8 cellular contexts compared by ENCODE assay signal in genomic region chr11:58567889-58568512, GRCh38. TPM values are rescaled to one million over a fixed set of nuclear protein-coding genes. Genes with fewer than 3 reads are reported as not detected.
DNase-seq lines count a peak whose midpoint lies in the region; ATAC-seq and TF ChIP-seq lines count a peak whose summit lies in the region.

No MANE protein-coding gene starts in this region.

- no peak for TF ChIP-seq POLR2A in spleen (IDR thresholded peaks at IDR 0.05)

- H3K36me3 ChIP-seq in SJSA1 (peaks cover 11% of the 10 kb centered on the region), spleen (peaks cover 0 to 81% (median 25%) of the 10 kb centered on the region in 6 donors)

- WGBS in spleen, 5 donors = 50 to 53% (median 50%) methylated on average over 4 of the region's 4 CpGs

- peak; percentile 83 for ATAC-seq in GM21528 (IDR thresholded peaks at IDR 0.05; ENCODE audit: low FRiP score, unreplicated experiment)
- ATAC-seq in left cardiac atrium = peak; percentile 68 to 69

- H3K4me1 ChIP-seq in SJSA1 (replicated peaks) = no peaks in the 10 kb centered on the region; the same call in 1 of the 2 replicates
- peaks cover 0 to 96% (median 39%) of the 10 kb centered on the region in 6 donors for H3K4me1 ChIP-seq in spleen

- TF ChIP-seq CTCF in spleen (IDR thresholded peaks at IDR 0.05 in 8 of 11, conservative IDR thresholded peaks at IDR 0.05 in 3 of 11) = peak; percentile 64 to 88 (median 83)

- H3K27ac ChIP-seq in SJSA1 = no peak overlapping the region
- H3K27ac ChIP-seq in spleen = no peak overlapping the region

- H3K9me3 ChIP-seq in SJSA1 (replicated peaks) (no peaks in the 10 kb centered on the region), spleen (no peaks in the 10 kb centered on the region)

- DNase-seq in GM03348 (ENCODE audit: low spot score) (peak; percentile 40), HUDEP-2 (lab: John Stamatoyannopoulos, UW; ENCODE audit: unreplicated experiment in 76 of 76) (peak in 52 of 76 experiments; percentile 1 to 61 (median 30)), SJSA1 (ENCODE audit: low read depth in 1 of 2, low spot score in 2 of 2) (peak; percentile 48 to 65), left cardiac atrium (peak; percentile 50), spleen (peak; percentile 83), epidermal melanocyte (ENCODE audit: insufficient read length, low spot score) (no peak)
- peak; percentile 80 for DNase-seq in activated naive CD4-positive, alpha-beta T cell treated with Interleukin-2 at 50 U/mL for 16 hours

- no peaks in the 10 kb centered on the region for H3K27me3 ChIP-seq in SJSA1 (replicated peaks)
- H3K27me3 ChIP-seq in spleen (replicated peaks in 1 of 7) = no peaks in the 10 kb centered on the region

- no peak overlapping the region for H3K4me3 ChIP-seq in SJSA1
- H3K4me3 ChIP-seq in spleen = no peak overlapping the region

- intact Hi-C loops in left cardiac atrium (cut with DNase I) = loop anchor here in 1 of 2 donors (2.0 kb wide), 1 partner anchor 63 kb away; no protein-coding TSS in a partner anchor
- intact Hi-C loops in spleen (cut with DNase I; ENCODE audit: low total_unique reads) = no loop called here

RNA-seq across cellular contexts. Expression of gene LPXN, which starts 7.7 kb away (rescaled TPM):
- total RNA-seq in SJSA1 (2014; rRNA removed; shearing (Covaris generic)) = 4.0 and 4.9 TPM in 2 replicates
- total RNA-seq in left cardiac atrium (1 to 10 TPM; 5.0 to 6.0 TPM), spleen (10 to 100 TPM; 50.8 to 83.7 (median 65.9) TPM)
- polyA plus RNA-seq in spleen = 10 to 100 TPM; 56.8 to 70.0 (median 62.3) TPM

RNA-seq across cellular contexts. Expression of gene ZFP91, which starts 10.9 kb away (rescaled TPM):
- 68.1 and 83.8 TPM in 2 replicates for total RNA-seq in SJSA1 (2014; rRNA removed; shearing (Covaris generic))
- total RNA-seq in left cardiac atrium = 10 to 100 TPM; 49.8 to 58.6 TPM
- total RNA-seq in spleen = 10 to 100 TPM; 42.9 to 53.4 (median 49.4) TPM
- polyA plus RNA-seq in spleen = 10 to 100 TPM; 10.1 to 17.5 (median 10.2) TPM

RNA-seq across cellular contexts. Expression of gene CNTF, which starts 54.5 kb away (rescaled TPM):
- 0.16 and 1.9 TPM in 2 replicates for total RNA-seq in SJSA1 (2014; rRNA removed; shearing (Covaris generic))
- 1 to 10 TPM; 1.2 to 1.5 TPM for total RNA-seq in left cardiac atrium
- 1 to 10 TPM; 1.1 to 3.7 (median 2.0) TPM for total RNA-seq in spleen
- under 1 TPM; 0.09 to 0.32 (median 0.11) TPM for polyA plus RNA-seq in spleen
